25 cellular contexts compared by ENCODE assay signal in genomic region chr16:50591209-50591608, GRCh38. TPM values are rescaled to one million over a fixed set of nuclear protein-coding genes. Genes with fewer than 3 reads are reported as not detected.
DNase-seq lines count a peak whose midpoint lies in the region; ATAC-seq and TF ChIP-seq lines count a peak whose summit lies in the region.
"Had no signal": no experiment of that assay in that cellular context is flagged by ENCODE, and none has a peak within 500 bp of the region (broad histone marks: within the 10 kb centered on the region; RNA-seq: fewer than 3 reads in every experiment).

No MANE protein-coding gene starts in this region.

- no peaks in the 10 kb centered on the region for H3K36me3 ChIP-seq in gastroesophageal sphincter
- no peaks in the 10 kb centered on the region for H3K36me3 ChIP-seq in osteoblast (ENCODE audit: insufficient read depth, low read length)
- H3K36me3 ChIP-seq: MG63 had no signal

- H3K27me3 ChIP-seq in gastroesophageal sphincter (no peaks in the 10 kb centered on the region), osteoblast (ENCODE audit: insufficient read depth, low read length) (no peaks in the 10 kb centered on the region)
- H3K27me3 ChIP-seq: foreskin keratinocyte, MG63 had no signal

- H3K27me3 Mint-ChIP-seq in activated naive CD4-positive, alpha-beta T cell treated with anti-CD3 and anti-CD28 coated beads, Interleukin-2, amount 10 ng/mL, durations not matched to agents 7 days and 5 days, result peaks cover 8% of the 10 kb centered on the region
- H3K27me3 Mint-ChIP-seq: activated CD8-positive, alpha-beta T cell treated with anti-CD3 and anti-CD28 coated beads for 36 hours; activated naive CD8-positive, alpha-beta T cell treated with anti-CD3 and anti-CD28 coated beads, Interleukin-2, amount 10 ng/mL, durations not matched to agents 7 days and 5 days; CD4-positive, CD25-positive, alpha-beta regulatory T cell had no signal

- no peaks in the 10 kb centered on the region for H3K9me3 ChIP-seq in gastroesophageal sphincter
- no peaks in the 10 kb centered on the region for H3K9me3 ChIP-seq in osteoblast (ENCODE audit: low read depth, low read length)
- H3K9me3 ChIP-seq: MG63 had no signal

- no peak overlapping the region for H3K4me2 ChIP-seq in osteoblast (ENCODE audit: insufficient read depth, low read length)

- WGBS in gastroesophageal sphincter (ENCODE audit: low coverage in 1 of 2), 2 donors, result 90% methylated on average over 2 of the region's 6 CpGs; no CpG with 5 or more reads in 1 of the 2 donors

- H2AFZ ChIP-seq in osteoblast (ENCODE audit: low read length), result no peak overlapping the region

- H3K4me3 ChIP-seq in gastroesophageal sphincter, result no peak overlapping the region
- no peak overlapping the region for H3K4me3 ChIP-seq in osteoblast (ENCODE audit: insufficient read depth, low read length)
- H3K4me3 ChIP-seq: MG63 had no signal

- CTCF ChIA-PET in activated naive CD4-positive, alpha-beta T cell treated with anti-CD3 and anti-CD28 coated beads, Interleukin-2, amount 10 ng/mL, durations not matched to agents 7 days and 5 days (lab: Charles Lee), result interaction anchor here (0.6 to 1.3 kb wide), 2 partner anchors 38 to 215 kb away, joined by 3 read pairs; no protein-coding TSS in a partner anchor

- no peak for TF ChIP-seq CTCF in gastroesophageal sphincter (IDR thresholded peaks at IDR 0.05)
- no peak for TF ChIP-seq CTCF in osteoblast (IDR thresholded peaks at IDR 0.05; ENCODE audit: extremely low read depth, low read depth, low read length)

- peak overlapping the region; percentile 70 for H3K27ac Mint-ChIP-seq in activated naive CD4-positive, alpha-beta T cell treated with anti-CD3 and anti-CD28 coated beads, Interleukin-2, amount 10 ng/mL, durations not matched to agents 7 days and 5 days
- H3K27ac Mint-ChIP-seq: activated CD8-positive, alpha-beta T cell treated with anti-CD3 and anti-CD28 coated beads for 36 hours; activated naive CD8-positive, alpha-beta T cell treated with anti-CD3 and anti-CD28 coated beads, Interleukin-2, amount 10 ng/mL, durations not matched to agents 7 days and 5 days; effector memory CD8-positive, alpha-beta T cell had no signal

- no peak for TF ChIP-seq POLR2A in gastroesophageal sphincter (IDR thresholded peaks at IDR 0.05)

- H4K20me1 ChIP-seq in osteoblast (ENCODE audit: insufficient read depth, low read length), result no peaks in the 10 kb centered on the region

- peaks cover 4% of the 10 kb centered on the region for H3K9me3 Mint-ChIP-seq in activated naive CD4-positive, alpha-beta T cell treated with anti-CD3 and anti-CD28 coated beads, Interleukin-2, amount 10 ng/mL, durations not matched to agents 7 days and 5 days
- H3K9me3 Mint-ChIP-seq: activated naive CD8-positive, alpha-beta T cell treated with anti-CD3 and anti-CD28 coated beads, Interleukin-2, amount 10 ng/mL, durations not matched to agents 7 days and 5 days; effector memory CD8-positive, alpha-beta T cell had no signal

- DNase-seq in activated naive CD4-positive, alpha-beta T cell treated with anti-CD3 and anti-CD28 coated beads, Interleukin-2, amount 10 ng/mL, durations not matched to agents 7 days and 5 days, result no peak
- no peak for DNase-seq in activated naive CD4-positive, alpha-beta T cell treated with anti-CD3 and anti-CD28 coated beads, Interleukin-2, amount 50 U/mL, for 16 hours
- DNase-seq in osteoblast (ENCODE audit: insufficient read length, low spot score, missing footprints) (peak; percentile 35), cerebellar nuclear complex (lab: John Stamatoyannopoulos, UW) (no peak), G401 (ENCODE audit: low spot score) (no peak)
- DNase-seq in activated CD4-positive, CD25-positive, alpha-beta regulatory T cell (lab: John Stamatoyannopoulos, UW), result no peak
- DNase-seq: 8988T; activated CD4-positive, CD25-positive, alpha-beta regulatory T cell treated with anti-CD3 and anti-CD28 coated beads, Interleukin-2, amount 50 U/mL, for 72 hours; activated CD8-positive, alpha-beta T cell treated with anti-CD3 and anti-CD28 coated beads for 36 hours; activated naive CD8-positive, alpha-beta T cell treated with anti-CD3 and anti-CD28 coated beads, Interleukin-2, amount 10 ng/mL, durations not matched to agents 7 days and 5 days; CD4-positive, CD25-positive, alpha-beta regulatory T cell; effector memory CD8-positive, alpha-beta T cell; foreskin keratinocyte; KG1; mesenchymal stem cell; NCI-H1417 treated with DMSO at 0.1 percent for 48 hours; NCI-H774; small intestine; stimulated activated CD4-positive, alpha-beta T cell treated with anti-CD3 and anti-CD28 coated beads, Interleukin-1b, Interleukin-23, amount 100 ng/mL, for 48 hours; stimulated activated CD8-positive, alpha-beta memory T cell treated with anti-CD3 and anti-CD28 coated beads, Interleukin-4, amount 100 ng/mL, for 48 hours; T-helper 1 cell had no signal

- H3K27ac ChIP-seq in gastroesophageal sphincter (peak overlapping the region in 3 of 4 donors; percentile 69 to 79 (median 73)), osteoblast (ENCODE audit: low read depth, low read length) (no peak overlapping the region)
- H3K27ac ChIP-seq: foreskin keratinocyte had no signal

- in situ Hi-C loops in G401 (cut with HindIII; ENCODE audit: low sequenced_read_pairs), result no loop called here

- H3K4me1 ChIP-seq in gastroesophageal sphincter (peaks cover 4 to 82% (median 19%) of the 10 kb centered on the region in 3 donors), osteoblast (ENCODE audit: insufficient read depth, low read length) (no peaks in the 10 kb centered on the region)
- H3K4me1 ChIP-seq: foreskin keratinocyte had no signal

- peaks cover 5% of the 10 kb centered on the region for H3K36me3 Mint-ChIP-seq in activated naive CD4-positive, alpha-beta T cell treated with anti-CD3 and anti-CD28 coated beads, Interleukin-2, amount 10 ng/mL, durations not matched to agents 7 days and 5 days
- H3K36me3 Mint-ChIP-seq: activated naive CD8-positive, alpha-beta T cell treated with anti-CD3 and anti-CD28 coated beads, Interleukin-2, amount 10 ng/mL, durations not matched to agents 7 days and 5 days; CD4-positive, CD25-positive, alpha-beta regulatory T cell had no signal

- TF ChIP-seq EP300 in gastroesophageal sphincter (IDR thresholded peaks at IDR 0.05), result no peak

- peaks cover 18% of the 10 kb centered on the region for H3K4me1 Mint-ChIP-seq in activated naive CD4-positive, alpha-beta T cell treated with anti-CD3 and anti-CD28 coated beads, Interleukin-2, amount 10 ng/mL, durations not matched to agents 7 days and 5 days

- no peak for ATAC-seq in gastroesophageal sphincter
- ATAC-seq in GM21737 (IDR thresholded peaks at IDR 0.05; ENCODE audit: unreplicated experiment), result no peak
- ATAC-seq: activated CD8-positive, alpha-beta T cell treated with anti-CD3 and anti-CD28 coated beads for 36 hours; effector memory CD8-positive, alpha-beta T cell; HCT116 had no signal

- H3K4me3 Mint-ChIP-seq in activated naive CD4-positive, alpha-beta T cell treated with anti-CD3 and anti-CD28 coated beads, Interleukin-2, amount 10 ng/mL, durations not matched to agents 7 days and 5 days, result no peak overlapping the region
- H3K4me3 Mint-ChIP-seq: activated CD8-positive, alpha-beta T cell treated with anti-CD3 and anti-CD28 coated beads for 36 hours; activated naive CD8-positive, alpha-beta T cell treated with anti-CD3 and anti-CD28 coated beads, Interleukin-2, amount 10 ng/mL, durations not matched to agents 7 days and 5 days; CD4-positive, CD25-positive, alpha-beta regulatory T cell; effector memory CD8-positive, alpha-beta T cell had no signal

- H3K79me2 ChIP-seq in osteoblast (ENCODE audit: insufficient read depth, low read length), result no peaks in the 10 kb centered on the region

RNA-seq across cellular contexts. Expression of gene NKD1, which starts 43.0 kb away (rescaled TPM):
- total RNA-seq in gastroesophageal sphincter (10 to 100 TPM; 27.7 to 69.2 (median 48.7) TPM), osteoblast (under 0.01 TPM in 2 replicates)
- total RNA-seq in G401 (2014; rRNA removed; shearing (Covaris generic)), result not detected in 2 replicates

Comparison
In these comparisons a context has a peak if more than half of its experiments do, and no peak if none do; other contexts are left out.
1. RNA of gene NKD1, which starts 43.0 kb away (total RNA-seq): 27.7 to 69.2 TPM in gastroesophageal sphincter; under 0.01 TPM in osteoblast and not detected in G401; every median in the first group is over 10 times any median in the second.